10 cellular contexts compared by ENCODE assay signal in genomic region chr10:73166972-73167371, GRCh38. TPM values are rescaled to one million over a fixed set of nuclear protein-coding genes. Genes with fewer than 3 reads are reported as not detected.
DNase-seq lines count a peak whose midpoint lies in the region; ATAC-seq and TF ChIP-seq lines count a peak whose summit lies in the region.
"Had no signal": no experiment of that assay in that cellular context is flagged by ENCODE, and none has a peak within 500 bp of the region (broad histone marks: within the 10 kb centered on the region; RNA-seq: fewer than 3 reads in every experiment).

No MANE protein-coding gene starts in this region.

- intact Hi-C loops in right cardiac atrium (cut with DNase I): loop anchor here in 1 of 4 donors (10.0 kb wide), 1 partner anchor 72 kb away; the partner anchor contains the start of gene P4HA1

- H3K9me3 ChIP-seq in H9 (ENCODE audit: control insufficient read depth, low read depth, low read length) (no peaks in the 10 kb centered on the region), right cardiac atrium (ENCODE audit: control insufficient read depth, low read length) (no peaks in the 10 kb centered on the region), smooth muscle cell (replicated peaks; ENCODE audit: low read depth) (no peaks in the 10 kb centered on the region)

- H2AFZ ChIP-seq in H9 (ENCODE audit: low read length) (no peak overlapping the region), smooth muscle cell (ENCODE audit: low read depth) (no peak overlapping the region)

- H3K27ac ChIP-seq in H9 (ENCODE audit: insufficient read length, low read depth, low read length) (no peak overlapping the region), right cardiac atrium (ENCODE audit: low read length) (no peak overlapping the region), smooth muscle cell (ENCODE audit: low read depth) (peak overlapping the region; percentile 99)

- no peaks in the 10 kb centered on the region for H3K27me3 Mint-ChIP-seq in H9 (ENCODE audit: low read depth)

- no peak overlapping the region for H3K14ac ChIP-seq in H9 (ENCODE audit: insufficient read depth, low read length)

- H3K4me2 ChIP-seq in H9 (ENCODE audit: insufficient read depth, insufficient read length, low read length): peak overlapping the region; percentile 100
- H3K4me2 ChIP-seq in smooth muscle cell: peak overlapping the region; percentile 87

- no peak overlapping the region for H2BK15ac ChIP-seq in H9 (ENCODE audit: low read depth, low read length)

- H2BK12ac ChIP-seq in H9 (ENCODE audit: insufficient read length, low read depth, low read length): no peak overlapping the region

- no peak overlapping the region for H3K4ac ChIP-seq in H9 (ENCODE audit: low read depth, low read length)

- H3K4me1 ChIP-seq in H9 (ENCODE audit: insufficient read depth, low read length): no peaks in the 10 kb centered on the region
- H3K4me1 ChIP-seq in right cardiac atrium (ENCODE audit: control insufficient read depth, insufficient read depth, low read length): peaks cover 2% of the 10 kb centered on the region
- no peaks in the 10 kb centered on the region for H3K4me1 ChIP-seq in smooth muscle cell (ENCODE audit: low read depth)

- TF ChIP-seq CTCF in H9 (conservative IDR thresholded peaks at IDR 0.05): no peak
- no peak for TF ChIP-seq CTCF in WI38 (IDR thresholded peaks at IDR 0.05; ENCODE audit: low read depth, low read length)
- no peak for TF ChIP-seq CTCF in smooth muscle cell (IDR thresholded peaks at IDR 0.05; ENCODE audit: borderline replicate concordance, insufficient read depth, poor library complexity, severe bottlenecking)

- H4K20me1 ChIP-seq in H9 (ENCODE audit: control insufficient read depth, insufficient read depth, insufficient read length) (no peaks in the 10 kb centered on the region), smooth muscle cell (ENCODE audit: low read depth) (peaks cover 27% of the 10 kb centered on the region)

- no peak overlapping the region for H3K18ac ChIP-seq in H9 (ENCODE audit: insufficient read length, low read depth, low read length)

- H3K23me2 ChIP-seq in H9 (ENCODE audit: insufficient read length, low read depth, low read length, poor library complexity, severe bottlenecking): peaks cover 7% of the 10 kb centered on the region

- peaks cover 5% of the 10 kb centered on the region; the same call in 1 of the 2 replicates for H3K79me2 ChIP-seq in H9 (ENCODE audit: insufficient read depth, low read length)
- H3K79me2 ChIP-seq in smooth muscle cell (ENCODE audit: low read depth): peaks cover 70% of the 10 kb centered on the region

- no peak overlapping the region for H2BK20ac ChIP-seq in H9 (ENCODE audit: low read depth, low read length, poor library complexity, severe bottlenecking)

- no peak overlapping the region for H4K8ac ChIP-seq in H9 (replicated peaks; ENCODE audit: insufficient read length, low read depth, low read length)

- peaks cover 3% of the 10 kb centered on the region for H3F3A ChIP-seq in smooth muscle cell (ENCODE audit: low read depth)

- H3K27ac Mint-ChIP-seq in H9: peak overlapping the region in 2 of 3 experiments; percentile 56 to 100; a peak in 3 of 7 replicates

- H4K5ac ChIP-seq in H9 (ENCODE audit: insufficient read length, low read depth, low read length): no peak overlapping the region

- H3K23ac ChIP-seq in H9 (ENCODE audit: insufficient read length, low read depth, low read length): no peak overlapping the region

- H3K9ac ChIP-seq in H9 (ENCODE audit: extremely low read depth, insufficient read length, low read length): no peak overlapping the region
- peak overlapping the region; percentile 99 for H3K9ac ChIP-seq in smooth muscle cell (ENCODE audit: low read depth)

- peaks cover 0 to 3% of the 10 kb centered on the region in 2 experiments; a peak in 1 of 5 replicates for H3K9me3 Mint-ChIP-seq in H9

- no peak overlapping the region for H4K91ac ChIP-seq in H9 (ENCODE audit: insufficient read length, low read depth, low read length)

- H3K27me3 ChIP-seq in H9 (ENCODE audit: insufficient read depth, low read length) (no peaks in the 10 kb centered on the region), right cardiac atrium (ENCODE audit: control insufficient read depth, insufficient read depth) (no peaks in the 10 kb centered on the region), smooth muscle cell (ENCODE audit: low read depth) (no peaks in the 10 kb centered on the region)

- DNase-seq in H9: no peak
- no peak for DNase-seq in right cardiac atrium
- no peak for DNase-seq in smooth muscle cell (lab: John Stamatoyannopoulos, UW; ENCODE audit: unreplicated experiment)
- no peak for DNase-seq in middle frontal gyrus (ENCODE audit: extremely low spot score, low spot score)
- DNase-seq: cortex of kidney, NCI-H524 treated with DMSO at 0.1 percent for 48 hours had no signal

- peaks cover 5% of the 10 kb centered on the region for H3K36me3 ChIP-seq in smooth muscle cell (ENCODE audit: low read depth)

- H2BK5ac ChIP-seq in H9 (ENCODE audit: insufficient read length, low read length): no peak overlapping the region

- no peak overlapping the region for H2AK5ac ChIP-seq in H9 (ENCODE audit: insufficient read length, low read length)

- H3K56ac ChIP-seq in H9 (ENCODE audit: insufficient read length, low read depth, low read length): no peak overlapping the region

- peaks cover 6% of the 10 kb centered on the region for H3K79me1 ChIP-seq in H9 (ENCODE audit: insufficient read depth, low read depth, low read length, poor library complexity, severe bottlenecking)

- peaks cover 12 to 29% (median 21%) of the 10 kb centered on the region in 3 experiments for H3K36me3 Mint-ChIP-seq in H9 (ENCODE audit: insufficient read depth in 1 of 3, low read depth in 3 of 3)

- H3K4me1 Mint-ChIP-seq in H9: peaks cover 13 to 14% of the 10 kb centered on the region in 2 experiments

- H3K4me3 Mint-ChIP-seq in H9: peak overlapping the region; percentile 99 to 100

- no CpG with 5 or more reads among the region's 2 CpGs for WGBS in H9 (ENCODE audit: extremely low coverage, insufficient read length, low lambda C conversion rate)
- WGBS in right cardiac atrium: 86% methylated on average over 2 of the region's 2 CpGs
- 92% methylated on average over 2 of the region's 2 CpGs for WGBS in smooth muscle cell (ENCODE audit: low lambda C conversion rate)

- ATAC-seq in right cardiac atrium: no peak
- no peak for ATAC-seq in GM21786 (IDR thresholded peaks at IDR 0.05; ENCODE audit: unreplicated experiment)
- no peak for ATAC-seq in GM18498 (IDR thresholded peaks at IDR 0.05; ENCODE audit: unreplicated experiment)
- ATAC-seq in GM21576 (IDR thresholded peaks at IDR 0.05; ENCODE audit: unreplicated experiment): no peak

- H3T11ph ChIP-seq in H9 (ENCODE audit: low read length): no peak overlapping the region

- no peak overlapping the region for H2BK120ac ChIP-seq in H9 (ENCODE audit: low read depth, low read length, poor library complexity, severe bottlenecking)

- peak overlapping the region; percentile 99 for H3K4me3 ChIP-seq in WI38 (ENCODE audit: low read depth, low read length)
- peak overlapping the region; percentile 96 for H3K4me3 ChIP-seq in right cardiac atrium (ENCODE audit: low read length)
- H3K4me3 ChIP-seq in smooth muscle cell: peak overlapping the region; percentile 69

RNA-seq across cellular contexts. Expression of gene ECD, which starts 0.8 kb away (rescaled TPM):
- 39.9 and 41.6 TPM in 2 replicates for total RNA-seq in H9 (2021)
- 10 to 100 TPM; 16.2 to 19.3 (median 17.9) TPM for total RNA-seq in right cardiac atrium
- polyA plus RNA-seq in right cardiac atrium: 10.8 TPM
- 34.0 and 38.2 TPM in 2 replicates for total RNA-seq in smooth muscle cell
- polyA plus RNA-seq in smooth muscle cell: 28.1 and 36.4 TPM in 2 replicates

RNA-seq across cellular contexts. Expression of gene FAM149B1, which starts 0.9 kb away (rescaled TPM):
- 16.8 and 17.9 TPM in 2 replicates for total RNA-seq in H9 (2021)
- 10 to 100 TPM; 11.6 to 17.5 (median 15.1) TPM for total RNA-seq in right cardiac atrium
- polyA plus RNA-seq in right cardiac atrium: 16.2 TPM
- 29.0 and 33.6 TPM in 2 replicates for total RNA-seq in smooth muscle cell
- 10.5 and 11.9 TPM in 2 replicates for polyA plus RNA-seq in smooth muscle cell

RNA-seq across cellular contexts. Expression of gene NUDT13, which starts 56.7 kb away (rescaled TPM):
- total RNA-seq in H9 (2021) (1.5 and 1.6 TPM in 2 replicates), right cardiac atrium (1 to 10 TPM; 1.9 to 4.1 (median 2.8) TPM), smooth muscle cell (0.36 and 1.4 TPM in 2 replicates)
- polyA plus RNA-seq in right cardiac atrium (2.7 TPM), smooth muscle cell (1.7 and 1.9 TPM in 2 replicates)
